ENCODE assay signal across 18 cellular contexts in the genomic region with DNA sequence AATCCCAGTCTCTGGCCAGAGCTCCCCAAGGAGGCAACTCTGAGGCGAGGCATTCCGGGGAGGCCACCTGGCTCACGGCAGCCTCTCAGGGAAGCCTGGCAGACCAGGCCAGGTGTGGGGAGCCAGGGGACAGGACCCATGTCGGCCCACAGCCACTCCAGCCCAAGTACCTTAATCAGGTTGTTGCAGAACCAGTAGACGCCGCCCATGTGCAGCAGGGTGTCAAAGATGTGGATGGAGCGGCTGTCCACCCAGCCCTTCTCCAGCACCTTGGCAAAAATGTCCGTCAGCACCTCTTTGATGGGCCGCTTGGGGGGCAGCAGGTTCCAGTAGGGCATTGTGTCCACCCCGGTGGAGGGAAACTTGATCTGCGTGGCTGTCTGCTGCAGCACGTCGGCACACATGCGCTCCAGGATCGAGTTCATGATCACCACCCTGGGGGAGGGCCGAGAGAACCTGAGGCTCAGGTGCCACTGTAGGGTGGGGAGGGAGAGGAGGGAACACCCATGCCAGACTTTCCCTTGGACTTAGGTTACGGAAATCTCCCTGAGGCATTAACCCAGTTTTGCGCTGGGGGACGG. TPM values are rescaled to one million over a fixed set of nuclear protein-coding genes. Genes with fewer than 3 reads are reported as not detected.
DNase-seq lines count a peak whose midpoint lies in the region; ATAC-seq and TF ChIP-seq lines count a peak whose summit lies in the region.
"Had no signal": no experiment of that assay in that cellular context is flagged by ENCODE, and none has a peak within 500 bp of the region (broad histone marks: within the 10 kb centered on the region; RNA-seq: fewer than 3 reads in every experiment).

No MANE protein-coding gene starts in this region.

- no peak for TF ChIP-seq EP300 in upper lobe of left lung (IDR thresholded peaks at IDR 0.05)

- DNase-seq in HT-29 (ENCODE audit: low spot score) (peak; percentile 51), NT2/D1 (ENCODE audit: low read depth, low spot score) (no peak), left colon (peak; percentile 69 to 83), upper lobe of left lung (peak; percentile 57 to 85), foreskin keratinocyte (no peak)
- DNase-seq: activated CD4-positive, CD25-positive, alpha-beta regulatory T cell; activated CD8-positive, alpha-beta memory T cell treated with anti-CD3 and anti-CD28 coated beads, Interleukin-2, amount 10 ng/mL, durations not matched to agents 7 days and 5 days; aorta; erythroblast; head of caudate nucleus; kidney glomerular epithelial cell; NCI-H1694; NCI-H748 treated with DMSO at 0.1 percent for 48 hours; stimulated activated naive CD8-positive, alpha-beta T cell treated with anti-CD3 and anti-CD28 coated beads, Interleukin-15, amount 100 ng/mL, for 72 hours; T-cell had no signal

- peak in 1 of 4 donors; percentile 11 for TF ChIP-seq POLR2A in upper lobe of left lung (IDR thresholded peaks at IDR 0.05)

- H3K9me3 ChIP-seq in NT2/D1 (ENCODE audit: insufficient read depth, low read length) = no peaks in the 10 kb centered on the region
- H3K9me3 ChIP-seq in upper lobe of left lung = no peaks in the 10 kb centered on the region
- H3K9me3 ChIP-seq: BLaER1 had no signal

- H3K4me1 ChIP-seq in NT2/D1 (ENCODE audit: insufficient read depth, insufficient read length) (peaks cover 44% of the 10 kb centered on the region), upper lobe of left lung (peaks cover 81 to 92% (median 84%) of the 10 kb centered on the region in 4 donors), foreskin keratinocyte (peaks cover 39% of the 10 kb centered on the region)
- H3K4me1 ChIP-seq: BLaER1 had no signal

- intact Hi-C loops in left colon (cut with DNase I, micrococcal nuclease) = loop anchor here in 1 of 2 donors (10.0 kb wide), 1 partner anchor 152 kb away; the partner anchor contains the start of gene RAPGEFL1

- H3K27me3 ChIP-seq in NT2/D1 (ENCODE audit: insufficient read depth, insufficient read length) = no peaks in the 10 kb centered on the region
- no peaks in the 10 kb centered on the region for H3K27me3 ChIP-seq in upper lobe of left lung
- H3K27me3 ChIP-seq in foreskin keratinocyte = no peaks in the 10 kb centered on the region
- H3K27me3 ChIP-seq: BLaER1 had no signal

- WGBS in upper lobe of left lung, 2 donors = 52 to 64% methylated on average over 4 to 19 of the region's 19 CpGs

- ATAC-seq in left colon (peak; percentile 78), upper lobe of left lung (ENCODE audit: low FRiP score in 2 of 2) (peak in 1 of 2 donors; percentile 45), HG02840 (IDR thresholded peaks at IDR 0.05; ENCODE audit: low FRiP score, unreplicated experiment) (no peak), foreskin keratinocyte (no peak), HG03521 (IDR thresholded peaks at IDR 0.05; ENCODE audit: unreplicated experiment) (no peak)
- ATAC-seq: activated CD8-positive, alpha-beta memory T cell treated with anti-CD3 and anti-CD28 coated beads, Interleukin-2, amount 10 ng/mL, durations not matched to agents 7 days and 5 days; stimulated activated naive CD8-positive, alpha-beta T cell treated with anti-CD3 and anti-CD28 coated beads, Interleukin-15, amount 100 ng/mL, for 72 hours; T-cell had no signal

- H3K27ac ChIP-seq in upper lobe of left lung (peak overlapping the region; percentile 69 to 83 (median 79)), foreskin keratinocyte (no peak overlapping the region)
- H3K27ac ChIP-seq: BLaER1 had no signal

- H3K36me3 ChIP-seq in NT2/D1 (ENCODE audit: insufficient read depth, insufficient read length, low read length) (peaks cover 83% of the 10 kb centered on the region), upper lobe of left lung (peaks cover 5 to 65% (median 32%) of the 10 kb centered on the region in 4 donors)

- H3K4me3 ChIP-seq in NT2/D1 (ENCODE audit: insufficient read length, low read depth) (no peak overlapping the region), upper lobe of left lung (peak overlapping the region in 2 of 4 donors; percentile 2 to 20)
- H3K4me3 ChIP-seq: BLaER1 had no signal

- peak in 1 of 6 experiments; percentile 5 for TF ChIP-seq CTCF in upper lobe of left lung (IDR thresholded peaks at IDR 0.05)
- TF ChIP-seq CTCF in foreskin keratinocyte (conservative IDR thresholded peaks at IDR 0.05) = no peak

- peak overlapping the region; percentile 13 for H3K9ac ChIP-seq in NT2/D1 (ENCODE audit: insufficient read length, low read depth)
- H3K9ac ChIP-seq: BLaER1 had no signal

RNA-seq across cellular contexts. Expression of gene CSF3, which starts 7.8 kb away (rescaled TPM):
- total RNA-seq in HT-29 (2014; rRNA removed; shearing (Covaris generic)) = not detected in 2 replicates
- total RNA-seq in left colon (under 1 TPM; 0.20 to 0.67 TPM), upper lobe of left lung (10 to 100 TPM in 1 of 6 donors, 1 to 10 TPM in 5; 1.6 to 14.4 (median 2.7) TPM), foreskin keratinocyte (4.3 and 5.1 TPM in 2 replicates)
- 5.5 and 6.2 TPM in 2 replicates for polyA plus RNA-seq in foreskin keratinocyte
- total RNA-seq: activated CD8-positive, alpha-beta memory T cell treated with anti-CD3 and anti-CD28 coated beads, Interleukin-2, amount 10 ng/mL, durations not matched to agents 7 days and 5 days; T-cell had no signal

RNA-seq across cellular contexts. Expression of gene MED24, which starts 31.2 kb away (rescaled TPM):
- 56.3 and 56.6 TPM in 2 replicates for total RNA-seq in HT-29 (2014; rRNA removed; shearing (Covaris generic))
- total RNA-seq in left colon (100 to 1,000 TPM in 1 of 2 donors, 10 to 100 TPM in 1; 63.4 to 108 TPM), upper lobe of left lung (100 to 1,000 TPM in 1 of 6 donors, 10 to 100 TPM in 5; 36.5 to 157 (median 71.0) TPM), foreskin keratinocyte (49.1 and 57.7 TPM in 2 replicates)
- 55.0 and 67.2 TPM in 2 replicates for polyA plus RNA-seq in foreskin keratinocyte

RNA-seq across cellular contexts. Expression of gene THRA, which starts 39.7 kb away (rescaled TPM):
- total RNA-seq in HT-29 (2014; rRNA removed; shearing (Covaris generic)) = 31.1 and 33.2 TPM in 2 replicates
- total RNA-seq in left colon (10 to 100 TPM; 48.4 to 56.3 TPM), upper lobe of left lung (10 to 100 TPM; 31.0 to 55.3 (median 49.9) TPM), foreskin keratinocyte (7.2 and 7.9 TPM in 2 replicates)
- polyA plus RNA-seq in foreskin keratinocyte = 4.6 and 5.4 TPM in 2 replicates

RNA-seq across cellular contexts. Expression of gene PSMD3, which starts 42.4 kb away (rescaled TPM):
- 236 and 240 TPM in 2 replicates for total RNA-seq in HT-29 (2014; rRNA removed; shearing (Covaris generic))
- total RNA-seq in left colon (100 to 1,000 TPM in 1 of 2 donors, 10 to 100 TPM in 1; 97.5 to 109 TPM), upper lobe of left lung (100 to 1,000 TPM in 2 of 6 donors, 10 to 100 TPM in 4; 55.5 to 117 (median 78.8) TPM), foreskin keratinocyte (160 and 182 TPM in 2 replicates)
- 172 and 186 TPM in 2 replicates for polyA plus RNA-seq in foreskin keratinocyte

Comparison
In these comparisons a context has a peak if more than half of its experiments do, and no peak if none do; other contexts are left out.
1. DNase-seq: peak in HT-29 (single experiment), left colon (2 of 2) and upper lobe of left lung (2 of 2); none in NT2/D1 (single experiment) and foreskin keratinocyte (0 of 2).